Comparison of ENCODE assay signal across 8 cellular contexts in genomic region chr1:244918422-244919319, GRCh38. TPM values are rescaled to one million over a fixed set of nuclear protein-coding genes. Genes with fewer than 3 reads are reported as not detected.
DNase-seq lines count a peak whose midpoint lies in the region; ATAC-seq, FAIRE-seq and TF ChIP-seq lines count a peak whose summit lies in the region.

No MANE protein-coding gene starts in this region.

- TF ChIP-seq CTCF in GM23338 (conservative IDR thresholded peaks at IDR 0.05; ENCODE audit: low read depth in 2 of 2): no peak
- no peak for TF ChIP-seq CTCF in NB4 (IDR thresholded peaks at IDR 0.05; ENCODE audit: low read depth, low read length)
- TF ChIP-seq CTCF in bronchial epithelial cell (IDR thresholded peaks at IDR 0.05; ENCODE audit: insufficient read depth, low read length, severe bottlenecking): no peak

- peaks cover 10% of the 10 kb centered on the region for H3K27me3 Mint-ChIP-seq in GM23338 (ENCODE audit: insufficient read depth, low read depth, poor library complexity)

- no peaks in the 10 kb centered on the region for H4K20me1 ChIP-seq in GM23338 (replicated peaks; ENCODE audit: insufficient read depth)

- H3K4me3 ChIP-seq in GM23338 (peak overlapping the region; percentile 58), NB4 (ENCODE audit: low read depth, low read length) (peak overlapping the region; percentile 68), bronchial epithelial cell (ENCODE audit: low read depth, low read length) (peak overlapping the region; percentile 46)

- H3K27ac ChIP-seq in GM23338 (ENCODE audit: low read depth): no peak overlapping the region

- H3K9me3 Mint-ChIP-seq in GM23338: no peaks in the 10 kb centered on the region

- peaks cover 19% of the 10 kb centered on the region for H3K27me3 ChIP-seq in GM23338 (ENCODE audit: insufficient read depth)
- H3K27me3 ChIP-seq in bronchial epithelial cell (ENCODE audit: control insufficient read depth, insufficient read depth, low read length): peaks cover 2% of the 10 kb centered on the region

- ATAC-seq in GM23338: peak; percentile 68

- H3K9me2 ChIP-seq in GM23338 (ENCODE audit: insufficient read depth): no peaks in the 10 kb centered on the region

- no peaks in the 10 kb centered on the region for H3F3A ChIP-seq in GM23338 (replicated peaks; ENCODE audit: low read depth)

- peak overlapping the region; percentile 96 for H2AFZ ChIP-seq in GM23338

- no peaks in the 10 kb centered on the region; the same call in 2 of the 3 replicates for H3K36me3 Mint-ChIP-seq in GM23338 (ENCODE audit: low read depth)

- peak; percentile 21 for DNase-seq in DMS79 treated with DMSO at 0.1 percent for 48 hours (lab: John Stamatoyannopoulos, UW)
- DNase-seq in GM23338 (ENCODE audit: low spot score): peak; percentile 34
- peak; percentile 84 for DNase-seq in NB4 (ENCODE audit: low read depth)
- peak; percentile 4 to 36 (median 20) for DNase-seq in activated CD4-positive, CD25-positive, alpha-beta regulatory T cell (lab: John Stamatoyannopoulos, UW)
- DNase-seq in bronchial epithelial cell (ENCODE audit: low read depth): peak; percentile 18
- peak; percentile 35 for DNase-seq in kidney tubule cell (ENCODE audit: low spot score)
- DNase-seq in stimulated activated CD4-positive, alpha-beta T cell treated with anti-CD3 and anti-CD28 coated beads, Interleukin-1b, Interleukin-23, amount 100 ng/mL, for 4 hours (ENCODE audit: low read depth in 2 of 2): peak; percentile 59 to 71
- DNase-seq in iPS-NIHi7 (ENCODE audit: extremely low spot score): no peak

- no peaks in the 10 kb centered on the region for H3K36me3 ChIP-seq in GM23338 (ENCODE audit: insufficient read depth)
- H3K36me3 ChIP-seq in bronchial epithelial cell (ENCODE audit: control insufficient read depth, insufficient read depth, low read length): no peaks in the 10 kb centered on the region

- no peaks in the 10 kb centered on the region for H3K79me2 ChIP-seq in GM23338 (replicated peaks; ENCODE audit: insufficient read depth)

- H3K27ac Mint-ChIP-seq in GM23338: no peak overlapping the region

- H3K4me1 ChIP-seq in GM23338 (ENCODE audit: insufficient read depth): no peaks in the 10 kb centered on the region; the same call in 1 of the 2 replicates

- peak overlapping the region; percentile 81 for H3K4me3 Mint-ChIP-seq in GM23338

- TF ChIP-seq POLR2A in NB4 (IDR thresholded peaks at IDR 0.05; ENCODE audit: extremely low read depth, insufficient read length): peak; percentile 35

- peak overlapping the region; percentile 74 for H3K4me2 ChIP-seq in GM23338

- FAIRE-seq in bronchial epithelial cell (lab: Jason Lieb, UNC): no peak

- peaks cover 9% of the 10 kb centered on the region for H3K4me1 Mint-ChIP-seq in GM23338

TF ChIP-seq in GM23338, 12 proteins besides CTCF, POLR2A, EP300 and RAD21:
- TF ChIP-seq REST (IDR thresholded peaks at IDR 0.05; ENCODE audit: unreplicated experiment) (no peak), EZH2 (IDR thresholded peaks at IDR 0.05; ENCODE audit: low read depth, unreplicated experiment) (peak; percentile 8)

RNA-seq across cellular contexts. Expression of gene HNRNPU, which starts 54.3 kb away (rescaled TPM):
- total RNA-seq in GM23338 (2014; rRNA removed; shearing (Covaris generic)): 630 and 687 TPM in 2 replicates
- 406 and 422 TPM in 2 replicates for polyA plus RNA-seq in GM23338 (2016; fragmentation: Nextera tagmentation; extraction: Ambion mirVana)
- total RNA-seq in bronchial epithelial cell: 259 and 495 TPM in 2 replicates
